9 cellular contexts compared by ENCODE assay signal in the genomic region with DNA sequence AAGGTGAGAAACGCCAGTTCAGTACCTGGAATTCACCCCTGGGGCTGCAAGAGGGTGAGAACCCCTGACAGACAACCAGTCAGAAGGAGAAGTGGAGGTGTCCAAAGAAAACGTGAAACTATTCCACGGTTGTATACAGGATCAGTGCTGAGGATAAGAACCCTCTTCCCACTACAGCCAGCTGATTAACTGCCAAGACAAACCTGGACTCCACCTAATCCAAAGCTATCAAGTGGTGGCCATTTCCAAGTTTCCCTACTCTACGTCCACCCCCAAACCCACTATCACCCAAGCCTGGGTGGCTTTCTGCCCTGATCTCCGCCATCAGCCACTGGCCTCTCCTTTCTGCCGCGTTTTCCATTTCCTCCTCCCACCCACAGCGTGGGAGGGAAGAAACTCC.
"Had no signal": no experiment of that assay in that cellular context is flagged by ENCODE, and none has a peak within 500 bp of the region (broad histone marks: within the 10 kb centered on the region; RNA-seq: fewer than 3 reads in every experiment).

No MANE protein-coding gene starts in this region.

- FAIRE-seq: HTR-8/SVneo had no signal

- DNase-seq: GM23248, GOT3, H7, HFFc6, KBM-7 had no signal

- H2AFZ ChIP-seq: GM23248 had no signal

- H3K9me3 ChIP-seq: HAP-1 had no signal

- H3K9ac ChIP-seq: GM23248 had no signal

- H3K27ac Mint-ChIP-seq: HFFc6, IgD-negative memory B cell had no signal

- H3K4me1 ChIP-seq: HAP-1 had no signal

- H3K36me3 ChIP-seq: HAP-1 had no signal

- ATAC-seq: HCT116 had no signal

- H3K27ac ChIP-seq: GM23248 had no signal

- H3K4me3 ChIP-seq: GM23248, HAP-1 had no signal
